8 cellular contexts compared by ENCODE assay signal in the genomic region with DNA sequence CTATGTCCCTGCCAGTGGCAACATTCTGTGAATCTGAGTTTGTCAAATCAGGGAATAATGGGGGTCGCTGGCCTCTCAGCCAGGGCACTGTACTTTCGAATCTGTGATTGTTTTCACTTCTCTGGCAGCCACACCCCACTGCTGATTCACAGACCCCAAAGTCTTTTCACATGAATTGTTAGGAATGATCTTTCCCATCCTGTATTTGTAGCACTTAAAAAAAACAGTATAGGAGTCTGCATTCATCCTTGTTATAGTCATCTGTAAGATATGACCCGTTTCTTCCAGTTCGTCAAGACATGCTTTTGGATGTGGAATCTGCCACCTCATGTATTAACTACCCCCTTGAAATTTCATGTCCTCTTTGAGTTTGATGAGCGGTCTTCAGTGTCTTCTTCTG. TPM values are rescaled to one million over a fixed set of nuclear protein-coding genes. Genes with fewer than 3 reads are reported as not detected.
DNase-seq lines count a peak whose midpoint lies in the region; ATAC-seq and TF ChIP-seq lines count a peak whose summit lies in the region.

No MANE protein-coding gene starts in this region.

- H3K4me3 Mint-ChIP-seq in WTC11 (peak overlapping the region; percentile 97), glutamatergic neuron (ENCODE audit: unreplicated experiment) (peak overlapping the region; percentile 97)

- H3K4me1 ChIP-seq in HAP-1 (peaks cover 7% of the 10 kb centered on the region), skeletal muscle tissue (ENCODE audit: control insufficient read depth in 3 of 3, insufficient read depth in 3 of 3, low read length in 3 of 3) (peaks cover 14 to 36% (median 31%) of the 10 kb centered on the region in 3 donors)

- no peak for TF ChIP-seq CTCF in WTC11 (IDR thresholded peaks at IDR 0.05)
- TF ChIP-seq CTCF in glutamatergic neuron (IDR thresholded peaks at IDR 0.05; ENCODE audit: partially characterized antibody, unreplicated experiment) = no peak

- no peaks in the 10 kb centered on the region; the same call in 1 of the 2 replicates for H3K27me3 Mint-ChIP-seq in WTC11 (ENCODE audit: low read depth)
- H3K27me3 Mint-ChIP-seq in glutamatergic neuron (ENCODE audit: unreplicated experiment) = peaks cover 13% of the 10 kb centered on the region

- DNase-seq in HAP-1 (ENCODE audit: low spot score in 2 of 2) (no peak), WTC11 (ENCODE audit: low spot score) (no peak), glutamatergic neuron (no peak)
- no peak for DNase-seq in activated CD4-positive, alpha-beta T cell treated with anti-CD3 and anti-CD28 coated beads for 1 hour

- peak overlapping the region; percentile 59 for H3K4me3 ChIP-seq in HAP-1
- H3K4me3 ChIP-seq in skeletal muscle tissue (ENCODE audit: low read length in 3 of 3) = peak overlapping the region; percentile 94 to 100 (median 97)

- H3K36me3 ChIP-seq in HAP-1 (replicated peaks) = peaks cover 3% of the 10 kb centered on the region; the same call in 1 of the 2 replicates
- H3K36me3 ChIP-seq in skeletal muscle tissue (ENCODE audit: control insufficient read depth in 3 of 3, insufficient read depth in 3 of 3, low read length in 3 of 3) = peaks cover 20 to 28% (median 26%) of the 10 kb centered on the region in 3 donors

- no peaks in the 10 kb centered on the region for H3K9me3 Mint-ChIP-seq in WTC11
- peaks cover 18% of the 10 kb centered on the region for H3K9me3 Mint-ChIP-seq in glutamatergic neuron (ENCODE audit: unreplicated experiment)

- in situ Hi-C loops in HAP-1 (cut with MboI; ENCODE audit: low sequenced_read_pairs) = no loop called here

- H3K9ac ChIP-seq in skeletal muscle tissue (ENCODE audit: low read depth in 1 of 3, low read length in 3 of 3) = peak overlapping the region; percentile 90 to 99 (median 97)

- H3K27ac Mint-ChIP-seq in WTC11 (no peak overlapping the region), glutamatergic neuron (ENCODE audit: unreplicated experiment) (peak overlapping the region; percentile 96)

- H3K27me3 ChIP-seq in HAP-1 (ENCODE audit: low read depth) = no peaks in the 10 kb centered on the region
- no peaks in the 10 kb centered on the region for H3K27me3 ChIP-seq in skeletal muscle tissue (ENCODE audit: control insufficient read depth in 3 of 3, insufficient read depth in 3 of 3, low read length in 3 of 3)

- POLR2A ChIA-PET in WTC11 (lab: Charles Lee) = interaction anchor here (1.1 to 2.2 kb wide), 3 partner anchors 31 to 384 kb away, joined by 3 to 6 read pairs (median 5); a partner anchor contains a TSS

- CTCF ChIA-PET in WTC11 (lab: Charles Lee) = interaction anchor here (0.6 to 6.8 kb wide), 11 partner anchors 13 to 109 kb away, joined by 3 to 56 read pairs (median 7); no protein-coding TSS in a partner anchor

- peaks cover 26% of the 10 kb centered on the region for H3K36me3 Mint-ChIP-seq in WTC11
- peaks cover 7% of the 10 kb centered on the region for H3K36me3 Mint-ChIP-seq in glutamatergic neuron (ENCODE audit: unreplicated experiment)

- peak overlapping the region; percentile 97 for H3K27ac ChIP-seq in skeletal muscle tissue (ENCODE audit: low read depth, low read length)

- H3K9me3 ChIP-seq in HAP-1 (no peaks in the 10 kb centered on the region), skeletal muscle tissue (ENCODE audit: control insufficient read depth in 3 of 3, low read length in 3 of 3) (no peaks in the 10 kb centered on the region)

- H3K4me1 Mint-ChIP-seq in WTC11 (peaks cover 32% of the 10 kb centered on the region), glutamatergic neuron (ENCODE audit: low read depth, unreplicated experiment) (peaks cover 18% of the 10 kb centered on the region)

- ATAC-seq in WTC11 (no peak), HG02840 (IDR thresholded peaks at IDR 0.05; ENCODE audit: low FRiP score, unreplicated experiment) (no peak), HG03196 (IDR thresholded peaks at IDR 0.05; ENCODE audit: unreplicated experiment) (no peak), GM18502 (IDR thresholded peaks at IDR 0.05; ENCODE audit: poor library complexity, unreplicated experiment) (no peak)

TF ChIP-seq in WTC11, 78 proteins besides CTCF, POLR2A, EP300 and RAD21 (continues in another document):
- TF ChIP-seq, protein P1, sequence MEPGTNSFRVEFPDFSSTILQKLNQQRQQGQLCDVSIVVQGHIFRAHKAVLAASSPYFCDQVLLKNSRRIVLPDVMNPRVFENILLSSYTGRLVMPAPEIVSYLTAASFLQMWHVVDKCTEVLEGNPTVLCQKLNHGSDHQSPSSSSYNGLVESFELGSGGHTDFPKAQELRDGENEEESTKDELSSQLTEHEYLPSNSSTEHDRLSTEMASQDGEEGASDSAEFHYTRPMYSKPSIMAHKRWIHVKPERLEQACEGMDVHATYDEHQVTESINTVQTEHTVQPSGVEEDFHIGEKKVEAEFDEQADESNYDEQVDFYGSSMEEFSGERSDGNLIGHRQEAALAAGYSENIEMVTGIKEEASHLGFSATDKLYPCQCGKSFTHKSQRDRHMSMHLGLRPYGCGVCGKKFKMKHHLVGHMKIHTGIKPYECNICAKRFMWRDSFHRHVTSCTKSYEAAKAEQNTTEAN (CRISPR knock-in tag; IDR thresholded peaks at IDR 0.05) = no peak
- no peak for TF ChIP-seq EMX1 (CRISPR knock-in tag; IDR thresholded peaks at IDR 0.05)
- TF ChIP-seq ESRRA (CRISPR knock-in tag; IDR thresholded peaks at IDR 0.05; ENCODE audit: borderline replicate concordance) = no peak
- TF ChIP-seq PRRX2 (CRISPR knock-in tag; IDR thresholded peaks at IDR 0.05) = no peak
- no peak for TF ChIP-seq MXD4 (CRISPR knock-in tag; IDR thresholded peaks at IDR 0.05; ENCODE audit: borderline replicate concordance)
- no peak for TF ChIP-seq SOX15 (CRISPR knock-in tag; IDR thresholded peaks at IDR 0.05)
- TF ChIP-seq, protein P2, sequence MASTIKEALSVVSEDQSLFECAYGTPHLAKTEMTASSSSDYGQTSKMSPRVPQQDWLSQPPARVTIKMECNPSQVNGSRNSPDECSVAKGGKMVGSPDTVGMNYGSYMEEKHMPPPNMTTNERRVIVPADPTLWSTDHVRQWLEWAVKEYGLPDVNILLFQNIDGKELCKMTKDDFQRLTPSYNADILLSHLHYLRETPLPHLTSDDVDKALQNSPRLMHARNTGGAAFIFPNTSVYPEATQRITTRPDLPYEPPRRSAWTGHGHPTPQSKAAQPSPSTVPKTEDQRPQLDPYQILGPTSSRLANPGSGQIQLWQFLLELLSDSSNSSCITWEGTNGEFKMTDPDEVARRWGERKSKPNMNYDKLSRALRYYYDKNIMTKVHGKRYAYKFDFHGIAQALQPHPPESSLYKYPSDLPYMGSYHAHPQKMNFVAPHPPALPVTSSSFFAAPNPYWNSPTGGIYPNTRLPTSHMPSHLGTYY (CRISPR knock-in tag; IDR thresholded peaks at IDR 0.05) = no peak
- TF ChIP-seq, protein P3, sequence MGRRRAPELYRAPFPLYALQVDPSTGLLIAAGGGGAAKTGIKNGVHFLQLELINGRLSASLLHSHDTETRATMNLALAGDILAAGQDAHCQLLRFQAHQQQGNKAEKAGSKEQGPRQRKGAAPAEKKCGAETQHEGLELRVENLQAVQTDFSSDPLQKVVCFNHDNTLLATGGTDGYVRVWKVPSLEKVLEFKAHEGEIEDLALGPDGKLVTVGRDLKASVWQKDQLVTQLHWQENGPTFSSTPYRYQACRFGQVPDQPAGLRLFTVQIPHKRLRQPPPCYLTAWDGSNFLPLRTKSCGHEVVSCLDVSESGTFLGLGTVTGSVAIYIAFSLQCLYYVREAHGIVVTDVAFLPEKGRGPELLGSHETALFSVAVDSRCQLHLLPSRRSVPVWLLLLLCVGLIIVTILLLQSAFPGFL (CRISPR knock-in tag; IDR thresholded peaks at IDR 0.05; ENCODE audit: borderline replicate concordance) = no peak
- TF ChIP-seq, protein P4, sequence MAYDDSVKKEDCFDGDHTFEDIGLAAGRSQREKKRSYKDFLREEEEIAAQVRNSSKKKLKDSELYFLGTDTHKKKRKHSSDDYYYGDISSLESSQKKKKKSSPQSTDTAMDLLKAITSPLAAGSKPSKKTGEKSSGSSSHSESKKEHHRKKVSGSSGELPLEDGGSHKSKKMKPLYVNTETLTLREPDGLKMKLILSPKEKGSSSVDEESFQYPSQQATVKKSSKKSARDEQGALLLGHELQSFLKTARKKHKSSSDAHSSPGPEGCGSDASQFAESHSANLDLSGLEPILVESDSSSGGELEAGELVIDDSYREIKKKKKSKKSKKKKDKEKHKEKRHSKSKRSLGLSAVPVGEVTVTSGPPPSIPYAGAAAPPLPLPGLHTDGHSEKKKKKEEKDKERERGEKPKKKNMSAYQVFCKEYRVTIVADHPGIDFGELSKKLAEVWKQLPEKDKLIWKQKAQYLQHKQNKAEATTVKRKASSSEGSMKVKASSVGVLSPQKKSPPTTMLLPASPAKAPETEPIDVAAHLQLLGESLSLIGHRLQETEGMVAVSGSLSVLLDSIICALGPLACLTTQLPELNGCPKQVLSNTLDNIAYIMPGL (CRISPR knock-in tag; IDR thresholded peaks at IDR 0.05) = no peak
- no peak for TF ChIP-seq SP1 (CRISPR knock-in tag; conservative IDR thresholded peaks at IDR 0.05)
- no peak for TF ChIP-seq ZNF416 (CRISPR knock-in tag; IDR thresholded peaks at IDR 0.05)
- TF ChIP-seq, protein P5, sequence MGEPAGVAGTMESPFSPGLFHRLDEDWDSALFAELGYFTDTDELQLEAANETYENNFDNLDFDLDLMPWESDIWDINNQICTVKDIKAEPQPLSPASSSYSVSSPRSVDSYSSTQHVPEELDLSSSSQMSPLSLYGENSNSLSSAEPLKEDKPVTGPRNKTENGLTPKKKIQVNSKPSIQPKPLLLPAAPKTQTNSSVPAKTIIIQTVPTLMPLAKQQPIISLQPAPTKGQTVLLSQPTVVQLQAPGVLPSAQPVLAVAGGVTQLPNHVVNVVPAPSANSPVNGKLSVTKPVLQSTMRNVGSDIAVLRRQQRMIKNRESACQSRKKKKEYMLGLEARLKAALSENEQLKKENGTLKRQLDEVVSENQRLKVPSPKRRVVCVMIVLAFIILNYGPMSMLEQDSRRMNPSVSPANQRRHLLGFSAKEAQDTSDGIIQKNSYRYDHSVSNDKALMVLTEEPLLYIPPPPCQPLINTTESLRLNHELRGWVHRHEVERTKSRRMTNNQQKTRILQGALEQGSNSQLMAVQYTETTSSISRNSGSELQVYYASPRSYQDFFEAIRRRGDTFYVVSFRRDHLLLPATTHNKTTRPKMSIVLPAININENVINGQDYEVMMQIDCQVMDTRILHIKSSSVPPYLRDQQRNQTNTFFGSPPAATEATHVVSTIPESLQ (CRISPR knock-in tag; IDR thresholded peaks at IDR 0.05) = no peak
- TF ChIP-seq HMGA2 (CRISPR knock-in tag; IDR thresholded peaks at IDR 0.05) = no peak

RNA-seq across cellular contexts. Expression of a gene that starts 0.9 kb away (rescaled TPM):
- total RNA-seq in WTC11 (2021) (56.1 to 58.9 TPM (median 57.7 TPM) in 3 replicates), glutamatergic neuron (ENCODE audit: unreplicated experiment) (188 TPM), skeletal muscle tissue (35.0 TPM)
